ENCODE assay signal across 8 cellular contexts in the genomic region with DNA sequence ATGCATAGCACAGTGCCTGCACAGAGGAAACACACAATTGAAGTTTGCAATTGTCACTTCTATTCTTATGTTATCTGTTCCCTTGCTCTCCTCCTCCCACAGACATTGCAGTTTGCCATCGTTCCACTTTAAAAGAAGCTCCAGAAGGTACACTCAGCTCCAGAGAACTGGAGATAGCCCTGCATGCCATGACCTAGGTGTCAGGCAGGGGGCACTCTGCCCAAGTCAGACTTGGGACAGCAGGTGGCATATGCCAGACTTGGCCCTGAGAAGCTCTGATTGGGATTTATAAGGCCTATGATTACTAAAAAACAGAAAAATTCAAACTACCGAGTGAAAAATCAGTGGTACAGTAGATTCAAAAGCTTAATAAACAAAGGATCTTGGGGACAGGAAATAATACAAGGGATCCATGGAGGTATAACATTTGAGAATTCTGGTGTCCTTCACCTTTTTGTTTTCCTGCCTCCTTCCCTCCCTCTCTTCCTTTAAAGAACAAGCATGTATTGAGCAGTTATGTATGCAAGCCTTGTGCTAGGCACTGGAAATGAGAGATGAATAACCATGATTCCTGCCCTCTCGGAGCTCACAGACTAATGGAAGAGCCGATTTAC. TPM values are rescaled to one million over a fixed set of nuclear protein-coding genes. Genes with fewer than 3 reads are reported as not detected.
DNase-seq lines count a peak whose midpoint lies in the region; ATAC-seq and TF ChIP-seq lines count a peak whose summit lies in the region.

No MANE protein-coding gene starts in this region.

- H3K4me3 ChIP-seq in fibroblast of villous mesenchyme (ENCODE audit: low read depth, low read length) (no peak overlapping the region), spleen (no peak overlapping the region)

- DNase-seq in stimulated activated CD4-positive, alpha-beta T cell treated with anti-CD3 and anti-CD28 coated beads, Interleukin-15, amount 100 ng/mL, for 24 hours: peak; percentile 19
- no peak for DNase-seq in stimulated activated CD4-positive, alpha-beta T cell treated with anti-CD3 and anti-CD28 coated beads, Interleukin-4, amount 100 ng/mL, for 1 hour
- peak; percentile 11 for DNase-seq in RKO (ENCODE audit: low spot score)
- DNase-seq in fibroblast of villous mesenchyme (ENCODE audit: low read depth): no peak
- no peak for DNase-seq in spleen
- no peak for DNase-seq in effector CD8-positive, alpha-beta T cell (lab: John Stamatoyannopoulos, UW)

- ATAC-seq in HG02870 (IDR thresholded peaks at IDR 0.05; ENCODE audit: unreplicated experiment) (peak; percentile 75), GM18873 (IDR thresholded peaks at IDR 0.05; ENCODE audit: low FRiP score, unreplicated experiment) (no peak)

- peaks cover 0 to 8% (median 0%) of the 10 kb centered on the region in 7 donors for H3K27me3 ChIP-seq in spleen (replicated peaks in 1 of 7)

- H3K4me1 ChIP-seq in spleen: peaks cover 0 to under 1% (median 0%) of the 10 kb centered on the region in 6 donors

- TF ChIP-seq POLR2A in spleen (IDR thresholded peaks at IDR 0.05): no peak

- 70 to 81% (median 73%) methylated on average over 4 of the region's 4 CpGs for WGBS in spleen, 5 donors

- no peaks in the 10 kb centered on the region for H3K9me3 ChIP-seq in spleen

- TF ChIP-seq CTCF in fibroblast of villous mesenchyme (IDR thresholded peaks at IDR 0.05; ENCODE audit: insufficient read depth, low read depth, low read length) (peak; percentile 66), spleen (IDR thresholded peaks at IDR 0.05 in 8 of 11, conservative IDR thresholded peaks at IDR 0.05 in 3 of 11) (peak in 8 of 11 experiments; percentile 12 to 58 (median 47))

- H3K36me3 ChIP-seq in spleen: no peaks in the 10 kb centered on the region

- intact Hi-C loops in spleen (cut with DNase I; ENCODE audit: low total_unique reads): no loop called here

- no peak overlapping the region for H3K27ac ChIP-seq in spleen

RNA-seq across cellular contexts. Expression of a gene that starts 40.0 kb away (rescaled TPM):
- 10.4 and 21.3 TPM in 2 replicates for total RNA-seq in fibroblast of villous mesenchyme
- 1 to 10 TPM in 6 of 7 donors, under 1 TPM in 1; 0.66 to 4.5 (median 1.4) TPM for total RNA-seq in spleen
- polyA plus RNA-seq in spleen: under 1 TPM; 0.09 to 0.20 (median 0.19) TPM

Comparison
In these comparisons a context has a peak if more than half of its experiments do, and no peak if none do; other contexts are left out.
1. DNase-seq: peak in stimulated activated CD4-positive, alpha-beta T cell treated with anti-CD3 and anti-CD28 coated beads, Interleukin-15, amount 100 ng/mL, for 24 hours (single experiment) and RKO (single experiment); none in stimulated activated CD4-positive, alpha-beta T cell treated with anti-CD3 and anti-CD28 coated beads, Interleukin-4, amount 100 ng/mL, for 1 hour (single experiment), fibroblast of villous mesenchyme (single experiment), spleen (single experiment) and effector CD8-positive, alpha-beta T cell (single experiment).